16 cellular contexts compared by ENCODE assay signal in the genomic region with DNA sequence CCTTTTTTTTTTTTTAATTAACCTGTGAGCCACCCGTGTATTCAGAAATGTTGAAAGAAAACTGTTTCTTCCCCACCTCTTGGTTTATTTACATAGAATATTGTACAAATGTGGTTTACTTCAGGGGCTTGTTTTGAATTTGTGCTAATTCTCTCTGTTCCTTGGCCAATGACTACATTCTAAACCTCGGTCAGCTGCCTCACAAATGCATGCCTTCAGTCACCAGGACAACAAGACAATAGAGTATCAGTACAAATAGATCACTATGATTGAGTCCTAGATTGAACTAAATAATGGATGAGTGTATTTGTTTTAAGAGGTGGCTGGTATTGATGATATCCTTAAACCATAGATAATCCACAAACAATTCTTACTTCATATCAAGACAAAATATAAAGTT. TPM values are rescaled to one million over a fixed set of nuclear protein-coding genes. Genes with fewer than 3 reads are reported as not detected.
DNase-seq lines count a peak whose midpoint lies in the region; ATAC-seq and TF ChIP-seq lines count a peak whose summit lies in the region.
"Had no signal": no experiment of that assay in that cellular context is flagged by ENCODE, and none has a peak within 500 bp of the region (broad histone marks: within the 10 kb centered on the region; RNA-seq: fewer than 3 reads in every experiment).

No MANE protein-coding gene starts in this region.

- no peak overlapping the region for H3K4me3 Mint-ChIP-seq in stimulated activated naive CD8-positive, alpha-beta T cell treated with anti-CD3 and anti-CD28 coated beads, Interleukin-15, Interleukin-2, amounts not matched to agents 100 ng/mL and 50 ng/mL, for 24 hours
- no peak overlapping the region for H3K4me3 Mint-ChIP-seq in stimulated activated effector memory CD8-positive, alpha-beta T cell treated with anti-CD3 and anti-CD28 coated beads, Interleukin-12 subunit alpha, Interleukin-12 subunit beta, amount 100 ng/mL, for 72 hours
- no peak overlapping the region for H3K4me3 Mint-ChIP-seq in activated naive CD8-positive, alpha-beta T cell treated with anti-CD3 and anti-CD28 coated beads, Interleukin-2, amount 50 U/mL, for 24 hours

- TF ChIP-seq CTCF in fibroblast of mammary gland (conservative IDR thresholded peaks at IDR 0.05; ENCODE audit: control insufficient read depth, insufficient read depth, low read depth, low read length), result no peak

- H3K27me3 Mint-ChIP-seq in stimulated activated naive CD8-positive, alpha-beta T cell treated with anti-CD3 and anti-CD28 coated beads, Interleukin-15, Interleukin-2, amounts not matched to agents 100 ng/mL and 50 ng/mL, for 24 hours, result no peaks in the 10 kb centered on the region
- H3K27me3 Mint-ChIP-seq in activated naive CD8-positive, alpha-beta T cell treated with anti-CD3 and anti-CD28 coated beads, Interleukin-2, amount 50 U/mL, for 24 hours, result no peaks in the 10 kb centered on the region

- DNase-seq in stimulated activated naive CD8-positive, alpha-beta T cell treated with anti-CD3 and anti-CD28 coated beads, Interleukin-15, Interleukin-2, amounts not matched to agents 100 U/mL and 50 U/mL, for 24 hours, result no peak
- peak; percentile 30 for DNase-seq in HT-29 (ENCODE audit: low spot score)
- DNase-seq in fibroblast of mammary gland (ENCODE audit: low read depth), result peak; percentile 11
- DNase-seq in stimulated activated effector memory CD8-positive, alpha-beta T cell treated with anti-CD3 and anti-CD28 coated beads, Interleukin-12 subunit alpha, Interleukin-12 subunit beta, amount 100 ng/mL, for 72 hours (ENCODE audit: low spot score in 2 of 2), result no peak
- DNase-seq in activated naive CD8-positive, alpha-beta T cell treated with anti-CD3 and anti-CD28 coated beads, Interleukin-2, amount 50 U/mL, for 24 hours, result no peak
- DNase-seq in NCI-H1930 (lab: John Stamatoyannopoulos, UW), result no peak
- DNase-seq: activated CD4-positive, alpha-beta T cell treated with anti-CD3 and anti-CD28 coated beads for 48 hours; activated naive CD4-positive, alpha-beta T cell; aorta; DND-41; foreskin fibroblast; NCI-H1694; NK-92 treated with Interleukin-12 subunit alpha and Interleukin-12 subunit beta, amount 100 ng/mL, for 24 hours; sigmoid colon had no signal

- no peak overlapping the region for H3K4me3 ChIP-seq in fibroblast of mammary gland (ENCODE audit: control insufficient read depth, low read depth, low read length)
- H3K4me3 ChIP-seq: sigmoid colon had no signal

- no peaks in the 10 kb centered on the region for H3K9me3 Mint-ChIP-seq in stimulated activated naive CD8-positive, alpha-beta T cell treated with anti-CD3 and anti-CD28 coated beads, Interleukin-15, Interleukin-2, amounts not matched to agents 100 ng/mL and 50 ng/mL, for 24 hours
- no peaks in the 10 kb centered on the region for H3K9me3 Mint-ChIP-seq in stimulated activated effector memory CD8-positive, alpha-beta T cell treated with anti-CD3 and anti-CD28 coated beads, Interleukin-12 subunit alpha, Interleukin-12 subunit beta, amount 100 ng/mL, for 72 hours
- no peaks in the 10 kb centered on the region for H3K9me3 Mint-ChIP-seq in activated naive CD8-positive, alpha-beta T cell treated with anti-CD3 and anti-CD28 coated beads, Interleukin-2, amount 50 U/mL, for 24 hours

- no peak for ATAC-seq in stimulated activated naive CD8-positive, alpha-beta T cell treated with anti-CD3 and anti-CD28 coated beads, Interleukin-15, Interleukin-2, amounts not matched to agents 100 U/mL and 50 U/mL, for 24 hours
- peak; percentile 26 for ATAC-seq in stimulated activated effector memory CD8-positive, alpha-beta T cell treated with anti-CD3 and anti-CD28 coated beads, Interleukin-12 subunit alpha, Interleukin-12 subunit beta, amount 100 ng/mL, for 72 hours
- no peak for ATAC-seq in activated naive CD8-positive, alpha-beta T cell treated with anti-CD3 and anti-CD28 coated beads, Interleukin-2, amount 50 U/mL, for 24 hours
- no peak for ATAC-seq in HG02763 (IDR thresholded peaks at IDR 0.05; ENCODE audit: unreplicated experiment)

- peaks cover 23% of the 10 kb centered on the region for H3K36me3 Mint-ChIP-seq in stimulated activated naive CD8-positive, alpha-beta T cell treated with anti-CD3 and anti-CD28 coated beads, Interleukin-15, Interleukin-2, amounts not matched to agents 100 ng/mL and 50 ng/mL, for 24 hours (ENCODE audit: low read depth)
- H3K36me3 Mint-ChIP-seq in stimulated activated effector memory CD8-positive, alpha-beta T cell treated with anti-CD3 and anti-CD28 coated beads, Interleukin-12 subunit alpha, Interleukin-12 subunit beta, amount 100 ng/mL, for 72 hours, result peaks cover 5% of the 10 kb centered on the region
- peaks cover 21% of the 10 kb centered on the region for H3K36me3 Mint-ChIP-seq in activated naive CD8-positive, alpha-beta T cell treated with anti-CD3 and anti-CD28 coated beads, Interleukin-2, amount 50 U/mL, for 24 hours (ENCODE audit: low read depth)

- peaks cover 91% of the 10 kb centered on the region for H3K4me1 Mint-ChIP-seq in stimulated activated naive CD8-positive, alpha-beta T cell treated with anti-CD3 and anti-CD28 coated beads, Interleukin-15, Interleukin-2, amounts not matched to agents 100 ng/mL and 50 ng/mL, for 24 hours (ENCODE audit: low read depth)
- peaks cover 82% of the 10 kb centered on the region for H3K4me1 Mint-ChIP-seq in stimulated activated effector memory CD8-positive, alpha-beta T cell treated with anti-CD3 and anti-CD28 coated beads, Interleukin-12 subunit alpha, Interleukin-12 subunit beta, amount 100 ng/mL, for 72 hours
- peaks cover 93% of the 10 kb centered on the region for H3K4me1 Mint-ChIP-seq in activated naive CD8-positive, alpha-beta T cell treated with anti-CD3 and anti-CD28 coated beads, Interleukin-2, amount 50 U/mL, for 24 hours

- H3K27ac Mint-ChIP-seq in stimulated activated naive CD8-positive, alpha-beta T cell treated with anti-CD3 and anti-CD28 coated beads, Interleukin-15, Interleukin-2, amounts not matched to agents 100 ng/mL and 50 ng/mL, for 24 hours, result peak overlapping the region; percentile 15
- no peak overlapping the region for H3K27ac Mint-ChIP-seq in stimulated activated effector memory CD8-positive, alpha-beta T cell treated with anti-CD3 and anti-CD28 coated beads, Interleukin-12 subunit alpha, Interleukin-12 subunit beta, amount 100 ng/mL, for 72 hours
- no peak overlapping the region for H3K27ac Mint-ChIP-seq in activated naive CD8-positive, alpha-beta T cell treated with anti-CD3 and anti-CD28 coated beads, Interleukin-2, amount 50 U/mL, for 24 hours

RNA-seq across cellular contexts. Expression of a gene that starts 36.0 kb away (rescaled TPM):
- total RNA-seq in HT-29 (2014; rRNA removed; shearing (Covaris generic)), result 38.0 and 40.9 TPM in 2 replicates

Comparison
In these comparisons a context has a peak if more than half of its experiments do, and no peak if none do; other contexts are left out.
1. DNase-seq: peak in HT-29 (single experiment) and fibroblast of mammary gland (single experiment); none in stimulated activated naive CD8-positive, alpha-beta T cell treated with anti-CD3 and anti-CD28 coated beads, Interleukin-15, Interleukin-2, amounts not matched to agents 100 U/mL and 50 U/mL, for 24 hours (single experiment), stimulated activated effector memory CD8-positive, alpha-beta T cell treated with anti-CD3 and anti-CD28 coated beads, Interleukin-12 subunit alpha, Interleukin-12 subunit beta, amount 100 ng/mL, for 72 hours (0 of 2), activated naive CD8-positive, alpha-beta T cell treated with anti-CD3 and anti-CD28 coated beads, Interleukin-2, amount 50 U/mL, for 24 hours (single experiment) and NCI-H1930 (0 of 2).